Comparison of ENCODE assay signal across 8 cellular contexts in the genomic region with DNA sequence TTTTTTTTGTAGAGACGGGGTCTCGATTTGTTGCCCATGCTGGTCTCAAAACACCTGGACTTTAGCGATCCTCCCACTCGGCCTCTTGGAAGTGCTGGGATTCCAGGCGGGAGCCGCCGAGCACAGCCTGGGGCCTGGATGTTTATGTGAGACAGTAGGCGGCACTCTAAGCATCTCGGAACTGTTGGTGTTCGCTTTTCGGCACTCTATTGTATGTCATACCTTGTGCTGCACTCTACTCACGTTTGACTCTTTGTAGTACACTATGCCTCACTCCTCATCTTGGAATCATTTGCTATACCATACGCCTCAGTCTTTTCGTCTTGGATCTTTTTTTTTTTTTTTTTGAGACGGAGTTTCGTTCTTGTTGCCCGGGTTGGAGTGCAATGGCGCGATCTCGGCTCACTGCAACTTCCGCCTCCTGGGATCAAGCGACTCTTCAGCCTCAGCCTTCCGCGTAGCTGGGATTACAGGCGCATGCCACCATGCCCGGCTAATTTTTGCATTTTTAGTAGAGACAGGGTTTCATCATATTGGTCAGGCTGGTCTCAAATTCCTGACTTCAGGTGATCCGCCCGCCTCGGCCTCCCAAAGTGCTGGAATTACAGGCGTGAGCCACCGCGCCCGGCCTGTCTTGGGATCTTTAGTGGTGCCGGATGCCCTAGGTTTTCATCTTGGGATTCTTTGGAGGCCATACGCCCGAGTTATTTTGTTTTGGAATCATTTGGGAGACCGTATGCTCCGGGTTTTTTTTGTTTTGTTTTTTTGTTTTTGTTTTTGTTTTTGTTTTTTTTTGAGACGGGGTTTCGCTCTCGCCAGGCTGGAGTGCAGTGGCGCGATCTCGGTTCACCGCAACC. TPM values are rescaled to one million over a fixed set of nuclear protein-coding genes. Genes with fewer than 3 reads are reported as not detected.
A peak's percentile ranks its signal among the peaks of the same experiment; 100 is the strongest.
DNase-seq lines count a peak whose midpoint lies in the region; ATAC-seq and TF ChIP-seq lines count a peak whose summit lies in the region.

No MANE protein-coding gene starts in this region.

- peaks cover 7% of the 10 kb centered on the region for H3K4me1 Mint-ChIP-seq in activated CD8-positive, alpha-beta T cell treated with anti-CD3 and anti-CD28 coated beads, Interleukin-2, amount 10 ng/mL, durations not matched to agents 7 days and 5 days (ENCODE audit: low read depth)

- POLR2A ChIA-PET in activated CD8-positive, alpha-beta T cell treated with anti-CD3 and anti-CD28 coated beads, Interleukin-2, amount 10 ng/mL, durations not matched to agents 7 days and 5 days (lab: Charles Lee): no interaction called here

- peaks cover 46% of the 10 kb centered on the region for H3K27me3 Mint-ChIP-seq in activated CD8-positive, alpha-beta T cell treated with anti-CD3 and anti-CD28 coated beads, Interleukin-2, amount 10 ng/mL, durations not matched to agents 7 days and 5 days (ENCODE audit: low read depth)

- ATAC-seq in GM21447 (IDR thresholded peaks at IDR 0.05; ENCODE audit: unreplicated experiment) (peak; percentile 29), left colon (peak; percentile 58), GM21381 (IDR thresholded peaks at IDR 0.05; ENCODE audit: unreplicated experiment) (no peak), GM21423 (IDR thresholded peaks at IDR 0.05; ENCODE audit: unreplicated experiment) (no peak)
- peak; percentile 60 for ATAC-seq in activated CD8-positive, alpha-beta T cell treated with anti-CD3 and anti-CD28 coated beads, Interleukin-2, amount 10 ng/mL, durations not matched to agents 7 days and 5 days

- H3K36me3 Mint-ChIP-seq in activated CD8-positive, alpha-beta T cell treated with anti-CD3 and anti-CD28 coated beads, Interleukin-2, amount 10 ng/mL, durations not matched to agents 7 days and 5 days (ENCODE audit: low read depth): no peaks in the 10 kb centered on the region

- peak; percentile 12 for TF ChIP-seq CTCF in AG09319 (IDR thresholded peaks at IDR 0.05; ENCODE audit: low read depth, low read length)

- intact Hi-C loops in left colon (cut with DNase I, micrococcal nuclease): no loop called here

- peaks cover 4% of the 10 kb centered on the region for H3K9me3 Mint-ChIP-seq in activated CD8-positive, alpha-beta T cell treated with anti-CD3 and anti-CD28 coated beads, Interleukin-2, amount 10 ng/mL, durations not matched to agents 7 days and 5 days (ENCODE audit: insufficient read depth)

- CTCF ChIA-PET in activated CD8-positive, alpha-beta T cell treated with anti-CD3 and anti-CD28 coated beads, Interleukin-2, amount 10 ng/mL, durations not matched to agents 7 days and 5 days (lab: Charles Lee): interaction anchor here (1.4 kb wide), 1 partner anchor 10 kb away, joined by 3 read pairs; no protein-coding TSS in a partner anchor

- peak overlapping the region; percentile 73 for H3K4me3 Mint-ChIP-seq in activated CD8-positive, alpha-beta T cell treated with anti-CD3 and anti-CD28 coated beads, Interleukin-2, amount 10 ng/mL, durations not matched to agents 7 days and 5 days

- DNase-seq in AG09319 (ENCODE audit: extremely low read depth, low read depth): no peak
- no peak for DNase-seq in activated CD8-positive, alpha-beta T cell treated with anti-CD3 and anti-CD28 coated beads, Interleukin-2, amount 10 ng/mL, durations not matched to agents 7 days and 5 days
- no peak for DNase-seq in left colon
- no peak for DNase-seq in T1000 (lab: John Stamatoyannopoulos, UW)
- no peak for DNase-seq in RKO (ENCODE audit: low spot score)

- no peak overlapping the region for H3K27ac Mint-ChIP-seq in activated CD8-positive, alpha-beta T cell treated with anti-CD3 and anti-CD28 coated beads, Interleukin-2, amount 10 ng/mL, durations not matched to agents 7 days and 5 days

RNA-seq across cellular contexts. Expression of a gene that starts 24.2 kb away (rescaled TPM):
- total RNA-seq in activated CD8-positive, alpha-beta T cell treated with anti-CD3 and anti-CD28 coated beads, Interleukin-2, amount 10 ng/mL, durations not matched to agents 7 days and 5 days: 1 to 10 TPM; 3.2 to 4.3 TPM
- 1 to 10 TPM; 3.2 to 5.1 TPM for total RNA-seq in left colon

Comparison
In these comparisons a context has a peak if more than half of its experiments do, and no peak if none do; other contexts are left out.
1. ATAC-seq: peak in GM21447 (single experiment), activated CD8-positive, alpha-beta T cell treated with anti-CD3 and anti-CD28 coated beads, Interleukin-2, amount 10 ng/mL, durations not matched to agents 7 days and 5 days (single experiment) and left colon (single experiment); none in GM21381 (single experiment) and GM21423 (single experiment).